ENCODE assay signal across 8 cellular contexts in the genomic region with DNA sequence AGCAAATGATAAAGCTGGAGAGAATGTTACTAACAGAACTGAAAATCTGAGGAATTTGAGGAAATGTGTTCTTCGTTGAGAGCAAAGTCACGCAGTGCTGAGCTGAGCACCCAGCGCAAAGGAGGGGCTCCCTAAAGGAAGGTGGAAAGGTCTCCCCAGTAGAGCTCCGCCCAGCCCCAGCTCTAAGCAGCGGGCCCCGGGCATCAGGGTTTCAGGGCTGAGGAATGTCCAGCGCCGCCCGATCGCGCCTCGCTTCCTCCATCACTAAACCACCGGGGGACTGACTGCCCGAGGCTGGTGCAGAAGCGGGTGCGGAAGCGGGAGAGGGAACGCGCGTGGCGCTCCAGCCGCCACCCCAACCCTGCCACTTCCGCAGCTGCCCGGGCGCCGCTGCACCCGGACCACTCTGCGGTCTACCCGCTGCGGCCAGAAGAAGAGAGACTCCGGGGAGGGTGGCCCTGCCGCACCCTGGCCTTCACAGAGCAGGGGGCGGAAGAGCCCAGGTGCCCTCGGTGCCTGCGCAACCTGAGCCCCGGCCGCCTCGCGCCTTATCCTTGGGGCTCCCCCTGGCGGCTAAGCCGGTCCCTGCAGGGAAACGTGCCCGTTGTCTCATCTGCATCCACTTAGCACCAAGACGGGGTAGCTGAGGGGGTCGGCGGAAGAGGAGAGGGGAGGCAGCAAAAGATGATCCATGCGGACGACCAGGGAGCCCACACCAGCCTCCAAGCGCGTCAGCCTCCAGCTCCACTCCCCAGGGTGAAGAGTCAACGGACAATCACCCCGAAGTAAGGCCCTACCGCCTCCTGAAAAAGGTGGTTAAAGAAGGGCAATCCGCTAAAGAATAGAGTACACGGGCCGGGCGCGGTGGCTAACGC. TPM values are rescaled to one million over a fixed set of nuclear protein-coding genes. Genes with fewer than 3 reads are reported as not detected.
A peak's percentile ranks its signal among the peaks of the same experiment; 100 is the strongest.
DNase-seq lines count a peak whose midpoint lies in the region; ATAC-seq, FAIRE-seq and TF ChIP-seq lines count a peak whose summit lies in the region.

No MANE protein-coding gene starts in this region.

- H3K4me1 ChIP-seq in small intestine (ENCODE audit: control insufficient read depth in 2 of 2, insufficient read depth in 1 of 2, low read depth in 1 of 2, low read length in 1 of 2) = no peaks in the 10 kb centered on the region

- H3K27ac ChIP-seq in small intestine (ENCODE audit: low read depth in 1 of 2, low read length in 1 of 2) = peak overlapping the region in 1 of 2 donors; percentile 55

- peak; percentile 51 for ATAC-seq in HG02610 (IDR thresholded peaks at IDR 0.05; ENCODE audit: unreplicated experiment)
- ATAC-seq in HG03159 (IDR thresholded peaks at IDR 0.05; ENCODE audit: unreplicated experiment) = no peak

- no peaks in the 10 kb centered on the region for H3K36me3 ChIP-seq in small intestine (ENCODE audit: control insufficient read depth in 2 of 2, insufficient read depth in 2 of 2, low read length in 2 of 2)

- peaks cover 0 to 3% of the 10 kb centered on the region in 2 donors for H3K27me3 ChIP-seq in small intestine (ENCODE audit: control insufficient read depth in 2 of 2, insufficient read depth in 2 of 2, low read length in 2 of 2)

- H3K9me3 ChIP-seq in small intestine (ENCODE audit: control insufficient read depth, low read depth) = no peaks in the 10 kb centered on the region

- FAIRE-seq in small intestine (lab: Jason Lieb, UNC) = no peak

- H3K4me3 ChIP-seq in GM12864 (ENCODE audit: low read depth, low read length) (peak overlapping the region; percentile 66), small intestine (ENCODE audit: low read depth in 1 of 2, low read length in 2 of 2) (peak overlapping the region; percentile 16 to 56)

- DNase-seq in GM12864 (ENCODE audit: low read depth) (peak; percentile 50), NCI-H2029 (lab: John Stamatoyannopoulos, UW) (peak; percentile 21), UCSD-AML1 (lab: John Stamatoyannopoulos, UW; ENCODE audit: unreplicated experiment) (peak; percentile 85), brain pericyte (ENCODE audit: low read depth, low spot score) (peak; percentile 8), iPS-NIHi11 (ENCODE audit: low spot score) (peak; percentile 94), small intestine (peak; percentile 76)

- 1 to 3% (median 2%) methylated on average over 50 to 59 of the region's 59 CpGs for WGBS in small intestine, 3 donors

- peak; percentile 95 for TF ChIP-seq CTCF in GM12864 (IDR thresholded peaks at IDR 0.05; ENCODE audit: low read depth, low read length, missing control alignments)

RNA-seq across cellular contexts. Expression of a gene that starts 12.4 kb away (rescaled TPM):
- polyA plus RNA-seq in small intestine = not detected

RNA-seq across cellular contexts. Expression of a gene that starts 48.8 kb away (rescaled TPM):
- polyA plus RNA-seq in small intestine = 1 to 10 TPM in 2 of 3 donors, under 1 TPM in 1; 0.45 to 2.0 (median 1.9) TPM

RNA-seq across cellular contexts. Expression of a gene that starts 58.0 kb away (rescaled TPM):
- 10 to 100 TPM; 18.4 to 24.4 (median 23.7) TPM for polyA plus RNA-seq in small intestine

RNA-seq across cellular contexts. Expression of a gene that starts 58.3 kb away (rescaled TPM):
- 100 to 1,000 TPM; 104 to 152 (median 132) TPM for polyA plus RNA-seq in small intestine

Comparison
In these comparisons a context has a peak if more than half of its experiments do, and no peak if none do; other contexts are left out.
1. DNase-seq: peak in every context shown above with its lines; median percentile 94 in iPS-NIHi11; 85 in UCSD-AML1; 76 in small intestine; 50 in GM12864; 21 in NCI-H2029; 8 in brain pericyte.